ENCODE assay signal across 1 cellular context in genomic region chr10:63866747-63867140, GRCh38.
TF ChIP-seq lines count a peak whose summit lies in the region.

No MANE protein-coding gene starts in this region.

TF ChIP-seq in GM12878, 131 proteins besides CTCF, POLR2A, EP300 and RAD21 (continued from another document):
- TF ChIP-seq BCL3 (IDR thresholded peaks at IDR 0.05; ENCODE audit: borderline replicate concordance, insufficient read depth, low read depth, low read length, poor library complexity, severe bottlenecking): no peak
- TF ChIP-seq EZH2 (IDR thresholded peaks at IDR 0.05; ENCODE audit: borderline replicate concordance, control insufficient read depth, low read depth, low read length): no peak
- TF ChIP-seq DPF2 (IDR thresholded peaks at IDR 0.05): no peak
- no peak for TF ChIP-seq RFX5 (IDR thresholded peaks at IDR 0.05; ENCODE audit: low read depth, low read length)
- no peak for TF ChIP-seq PBX3 (IDR thresholded peaks at IDR 0.05; ENCODE audit: insufficient replicate concordance, low read depth, low read length)
- no peak for TF ChIP-seq SMAD5 (IDR thresholded peaks at IDR 0.05; ENCODE audit: low read depth)
